9 cellular contexts compared by ENCODE assay signal in genomic region chrX:107630031-107630689, GRCh38. TPM values are rescaled to one million over a fixed set of nuclear protein-coding genes. Genes with fewer than 3 reads are reported as not detected.
DNase-seq lines count a peak whose midpoint lies in the region; ATAC-seq, FAIRE-seq and TF ChIP-seq lines count a peak whose summit lies in the region.
"Had no signal": no experiment of that assay in that cellular context is flagged by ENCODE, and none has a peak within 500 bp of the region (broad histone marks: within the 10 kb centered on the region; RNA-seq: fewer than 3 reads in every experiment).

No MANE protein-coding gene starts in this region.

- H3K4me3 ChIP-seq in NT2/D1 (ENCODE audit: insufficient read length, low read depth) (peak overlapping the region; percentile 84), endothelial cell of umbilical vein (replicated peaks in 1 of 3; ENCODE audit: insufficient read depth in 1 of 3, low read depth in 1 of 3, low read length in 3 of 3) (peak overlapping the region in 1 of 3 experiments; percentile 75), retinal pigment epithelial cell (ENCODE audit: low read length) (peak overlapping the region; percentile 82)

- H3K9me3 ChIP-seq in NT2/D1 (ENCODE audit: insufficient read depth, low read length): no peaks in the 10 kb centered on the region
- no peaks in the 10 kb centered on the region for H3K9me3 ChIP-seq in endothelial cell of umbilical vein (replicated peaks; ENCODE audit: control insufficient read depth, insufficient read depth, low read length)

- dilution Hi-C loops in endothelial cell of umbilical vein (cut with MboI; ENCODE audit: extremely low pct_ligation_motif_present, low sequenced_read_pairs): no loop called here

- H3K4me3 Mint-ChIP-seq in activated CD4-positive, alpha-beta T cell treated with anti-CD3 and anti-CD28 coated beads, Interleukin-2, amount 10 ng/mL, durations not matched to agents 7 days and 5 days: peak overlapping the region; percentile 93

- FAIRE-seq in endothelial cell of umbilical vein (lab: Jason Lieb, UNC): peak; percentile 47

- peaks cover 37% of the 10 kb centered on the region for H3K79me2 ChIP-seq in endothelial cell of umbilical vein (ENCODE audit: control insufficient read depth, insufficient read depth, low read length)

- TF ChIP-seq CTCF in endothelial cell of umbilical vein (IDR thresholded peaks at IDR 0.05; ENCODE audit: extremely low read depth in 1 of 2, insufficient read depth in 1 of 2, low read depth in 1 of 2, low read length in 2 of 2) (no peak), retinal pigment epithelial cell (conservative IDR thresholded peaks at IDR 0.05; ENCODE audit: low read depth, low read length) (no peak)

- TF ChIP-seq POLR2A in endothelial cell of umbilical vein (IDR thresholded peaks at IDR 0.05; ENCODE audit: low read depth, low read length): no peak

- no peaks in the 10 kb centered on the region for H3K9me1 ChIP-seq in endothelial cell of umbilical vein (replicated peaks; ENCODE audit: control insufficient read depth, extremely low read depth, insufficient read depth, low read length)

- H3K4me2 ChIP-seq in endothelial cell of umbilical vein (ENCODE audit: insufficient read depth, low read length): peak overlapping the region; percentile 60

- H3K27me3 ChIP-seq in NT2/D1 (ENCODE audit: insufficient read depth, insufficient read length) (no peaks in the 10 kb centered on the region), endothelial cell of umbilical vein (ENCODE audit: control insufficient read depth in 2 of 2, insufficient read depth in 2 of 2, low read length in 2 of 2) (no peaks in the 10 kb centered on the region)

- H3K9ac ChIP-seq in NT2/D1 (ENCODE audit: insufficient read length, low read depth): peak overlapping the region; percentile 91
- no peak overlapping the region for H3K9ac ChIP-seq in endothelial cell of umbilical vein (replicated peaks; ENCODE audit: extremely low read depth, insufficient read depth, low read length)

- H3K36me3 Mint-ChIP-seq in activated CD4-positive, alpha-beta T cell treated with anti-CD3 and anti-CD28 coated beads, Interleukin-2, amount 10 ng/mL, durations not matched to agents 7 days and 5 days (ENCODE audit: low read depth): peaks cover 2% of the 10 kb centered on the region

- CTCF ChIA-PET in activated CD4-positive, alpha-beta T cell treated with anti-CD3 and anti-CD28 coated beads, Interleukin-2, amount 10 ng/mL, durations not matched to agents 7 days and 5 days (lab: Charles Lee): interaction anchor here (1.1 to 1.8 kb wide), 4 partner anchors 12 to 145 kb away, joined by 3 to 6 read pairs (median 4); partner anchors contain the start of gene TSC22D3
- CTCF ChIA-PET in endothelial cell of umbilical vein (lab: Charles Lee): interaction anchor here (1.4 to 3.3 kb wide), 2 partner anchors 24 to 89 kb away, joined by 3 to 18 read pairs; no protein-coding TSS in a partner anchor

- H3K4me1 Mint-ChIP-seq in activated CD4-positive, alpha-beta T cell treated with anti-CD3 and anti-CD28 coated beads, Interleukin-2, amount 10 ng/mL, durations not matched to agents 7 days and 5 days: peaks cover 27% of the 10 kb centered on the region

- intact Hi-C loops in endothelial cell of umbilical vein (cut with micrococcal nuclease): no loop called here

- H3K4me1 ChIP-seq in NT2/D1 (ENCODE audit: insufficient read depth, insufficient read length) (peaks cover 2% of the 10 kb centered on the region), endothelial cell of umbilical vein (ENCODE audit: control insufficient read depth, extremely low read depth, insufficient read depth, low read length) (peaks cover 7% of the 10 kb centered on the region)

- POLR2A ChIA-PET in activated CD4-positive, alpha-beta T cell treated with anti-CD3 and anti-CD28 coated beads, Interleukin-2, amount 10 ng/mL, durations not matched to agents 7 days and 5 days (lab: Charles Lee): no interaction called here
- POLR2A ChIA-PET in endothelial cell of umbilical vein (lab: Charles Lee): no interaction called here

- no peaks in the 10 kb centered on the region for H3K27me3 Mint-ChIP-seq in activated CD4-positive, alpha-beta T cell treated with anti-CD3 and anti-CD28 coated beads, Interleukin-2, amount 10 ng/mL, durations not matched to agents 7 days and 5 days

- no peak for DNase-seq in activated CD4-positive, alpha-beta T cell treated with anti-CD3 and anti-CD28 coated beads, Interleukin-2, amount 10 ng/mL, durations not matched to agents 7 days and 5 days
- no peak for DNase-seq in activated CD4-positive, alpha-beta T cell treated with anti-CD3 and anti-CD28 coated beads for 1 hour
- DNase-seq in NT2/D1 (ENCODE audit: low read depth, low spot score) (no peak), endothelial cell of umbilical vein (ENCODE audit: low read depth, low spot score) (no peak), retinal pigment epithelial cell (ENCODE audit: low read depth) (no peak), RKO (ENCODE audit: low spot score) (no peak)
- DNase-seq: NCI-H2029 had no signal

- H4K20me1 ChIP-seq in endothelial cell of umbilical vein (replicated peaks; ENCODE audit: control insufficient read depth, extremely low read depth, insufficient read depth, low read length): no peaks in the 10 kb centered on the region

- no peak overlapping the region for H3K27ac Mint-ChIP-seq in activated CD4-positive, alpha-beta T cell treated with anti-CD3 and anti-CD28 coated beads, Interleukin-2, amount 10 ng/mL, durations not matched to agents 7 days and 5 days

- H3K27ac ChIP-seq in endothelial cell of umbilical vein (ENCODE audit: insufficient read depth, low read depth, low read length): no peak overlapping the region

- H2AFZ ChIP-seq in endothelial cell of umbilical vein (ENCODE audit: low read depth, low read length): no peak overlapping the region

- H3K36me3 ChIP-seq in NT2/D1 (ENCODE audit: insufficient read depth, insufficient read length, low read length): peaks cover 13% of the 10 kb centered on the region
- H3K36me3 ChIP-seq in endothelial cell of umbilical vein (ENCODE audit: control insufficient read depth in 2 of 2, extremely low read depth in 1 of 2, insufficient read depth in 2 of 2, low read length in 2 of 2): no peaks in the 10 kb centered on the region

- H3K9me3 Mint-ChIP-seq in activated CD4-positive, alpha-beta T cell treated with anti-CD3 and anti-CD28 coated beads, Interleukin-2, amount 10 ng/mL, durations not matched to agents 7 days and 5 days: no peaks in the 10 kb centered on the region

- ATAC-seq in HG02763 (IDR thresholded peaks at IDR 0.05; ENCODE audit: unreplicated experiment) (no peak), esophagus mucosa (no peak)

- no TSS peak for BruUV-seq in endothelial cell of umbilical vein (replicated peaks; lab: Mats Ljungman, UMichigan)

TF ChIP-seq in endothelial cell of umbilical vein, 7 proteins besides CTCF, POLR2A, EP300 and RAD21:
- TF ChIP-seq GATA2 (IDR thresholded peaks at IDR 0.05; ENCODE audit: insufficient read depth, insufficient read length, low read depth, low read length) (no peak), FOS (IDR thresholded peaks at IDR 0.05; ENCODE audit: borderline replicate concordance, insufficient read depth, low read length) (no peak), MAX (IDR thresholded peaks at IDR 0.05; ENCODE audit: insufficient read depth, insufficient read length) (no peak), JUN (IDR thresholded peaks at IDR 0.05; ENCODE audit: borderline replicate concordance, insufficient read depth, insufficient read length, low read depth) (no peak), EZH2 (IDR thresholded peaks at IDR 0.05; ENCODE audit: borderline replicate concordance, low read depth, low read length, severe bottlenecking) (no peak), POLR2AphosphoS5 (IDR thresholded peaks at IDR 0.05; ENCODE audit: insufficient read depth, low read depth, low read length) (no peak), MYC (IDR thresholded peaks at IDR 0.05; ENCODE audit: low read depth, low read length) (no peak)

RNA-seq across cellular contexts. Expression of gene PRPS1, which starts 1.9 kb away (rescaled TPM):
- 10 to 100 TPM; 68.9 to 73.4 TPM for total RNA-seq in activated CD4-positive, alpha-beta T cell treated with anti-CD3 and anti-CD28 coated beads, Interleukin-2, amount 10 ng/mL, durations not matched to agents 7 days and 5 days
- total RNA-seq in endothelial cell of umbilical vein (36.8 and 38.7 TPM in 2 replicates), esophagus mucosa (14.6 TPM)
- 23.8 and 30.9 TPM in 2 replicates for polyA plus RNA-seq in endothelial cell of umbilical vein
- polyA plus RNA-seq in endothelial cell of umbilical vein (2011; cell fraction: cytosol; rRNA removed): 31.9 and 38.3 TPM in 2 replicates
- polyA plus RNA-seq in endothelial cell of umbilical vein (2011; cell fraction: nucleus; rRNA removed): 18.5 and 19.8 TPM in 2 replicates
- 37.5 and 46.7 TPM in 2 replicates for polyA plus RNA-seq in endothelial cell of umbilical vein (2012)
- 31.2 and 42.5 TPM in 2 replicates for polyA minus RNA-seq in endothelial cell of umbilical vein
- 59.0 TPM for polyA minus RNA-seq in endothelial cell of umbilical vein (2011; cell fraction: cytosol; rRNA and poly(A)+ RNA removed)
- polyA minus RNA-seq in endothelial cell of umbilical vein (2011; cell fraction: nucleus; rRNA and poly(A)+ RNA removed): 13.0 and 14.1 TPM in 2 replicates
